Comparison of ENCODE assay signal across 24 cellular contexts in genomic region chr6:130890531-130890950, GRCh38.
A peak's percentile ranks its signal among the peaks of the same experiment; 100 is the strongest.
DNase-seq lines count a peak whose midpoint lies in the region; ATAC-seq and TF ChIP-seq lines count a peak whose summit lies in the region.
"Had no signal": no experiment of that assay in that cellular context is flagged by ENCODE, and none has a peak within 500 bp of the region (broad histone marks: within the 10 kb centered on the region; RNA-seq: fewer than 3 reads in every experiment).

No MANE protein-coding gene starts in this region.

- no peaks in the 10 kb centered on the region for H3K9me3 Mint-ChIP-seq in stimulated activated naive B cell treated with anti-CD40 and anti-IgM and Interleukin-4, amounts not matched to agents 10 μg/mL and 1 μg/mL and 100 μg/mL, for 72 hours
- H3K9me3 Mint-ChIP-seq: activated naive CD4-positive, alpha-beta T cell treated with anti-CD3 and anti-CD28 coated beads, Interleukin-2, amount 50 U/mL, for 72 hours; activated T-cell treated with anti-CD3 and anti-CD28 coated beads, Interleukin-2, amount 50 U/mL, for 72 hours had no signal

- peaks cover 29 to 32% of the 10 kb centered on the region in 2 donors for H3K36me3 Mint-ChIP-seq in stimulated activated naive B cell treated with anti-CD40 and anti-IgM and Interleukin-4, amounts not matched to agents 10 μg/mL and 1 μg/mL and 100 μg/mL, for 72 hours
- H3K36me3 Mint-ChIP-seq: activated naive CD4-positive, alpha-beta T cell treated with anti-CD3 and anti-CD28 coated beads, Interleukin-2, amount 50 U/mL, for 72 hours had no signal

- H3K4me1 Mint-ChIP-seq in stimulated activated naive B cell treated with anti-CD40 and anti-IgM and Interleukin-4, amounts not matched to agents 10 μg/mL and 1 μg/mL and 100 μg/mL, for 72 hours = peaks cover 17 to 27% of the 10 kb centered on the region in 2 donors

- peak; percentile 47 for DNase-seq in GM03348 (ENCODE audit: low spot score)
- DNase-seq in astrocyte of the spinal cord (ENCODE audit: low read depth, low spot score) = peak; percentile 64
- DNase-seq in hepatic stellate cell (ENCODE audit: low spot score) = peak; percentile 28
- no peak for DNase-seq in stimulated activated naive B cell treated with anti-CD40 and anti-IgM and Interleukin-4, amounts not matched to agents 10 μg/mL and 1 μg/mL and 100 μg/mL, for 72 hours
- no peak for DNase-seq in posterior vena cava (ENCODE audit: low spot score)
- DNase-seq in SIG-M5 treated with dmso at 0.1 percent for 504 hours (lab: John Stamatoyannopoulos, UW; ENCODE audit: unreplicated experiment) = no peak
- DNase-seq: activated CD8-positive, alpha-beta memory T cell treated with anti-CD3 and anti-CD28 coated beads for 24 hours; activated T-cell treated with anti-CD3 and anti-CD28 coated beads, Interleukin-2, amount 50 U/mL, for 72 hours; brain microvascular endothelial cell; left ventricle myocardium superior; mucosa of descending colon; NCI-H2029; NCI-H345; Peyer's patch; SK-N-SH; stimulated activated naive CD4-positive, alpha-beta T cell treated with Interleukin-2 at 50 U/mL for 16 hours; T-helper 9 cell; thyroid gland had no signal

- H3K27me3 Mint-ChIP-seq in stimulated activated naive B cell treated with anti-CD40 and anti-IgM and Interleukin-4, amounts not matched to agents 10 μg/mL and 1 μg/mL and 100 μg/mL, for 72 hours = no peaks in the 10 kb centered on the region

- in situ Hi-C loops in astrocyte of the spinal cord (cut with HindIII; ENCODE audit: low sequenced_read_pairs) = no loop called here

- H3K4me3 Mint-ChIP-seq in stimulated activated naive B cell treated with anti-CD40 and anti-IgM and Interleukin-4, amounts not matched to agents 10 μg/mL and 1 μg/mL and 100 μg/mL, for 72 hours = no peak overlapping the region
- H3K4me3 Mint-ChIP-seq: activated T-cell treated with anti-CD3 and anti-CD28 coated beads, Interleukin-2, amount 50 U/mL, for 72 hours had no signal

- no peak for TF ChIP-seq CTCF in astrocyte of the spinal cord (IDR thresholded peaks at IDR 0.05; ENCODE audit: low read depth, low read length)

- peak; percentile 73 to 74 for ATAC-seq in stimulated activated naive B cell treated with anti-CD40 and anti-IgM and Interleukin-4, amounts not matched to agents 10 μg/mL and 1 μg/mL and 100 μg/mL, for 72 hours (replicated peaks)
- ATAC-seq in GM18868 (IDR thresholded peaks at IDR 0.05; ENCODE audit: unreplicated experiment) = no peak
- ATAC-seq: activated CD4-positive, CD25-positive, alpha-beta regulatory T cell treated with anti-CD3 and anti-CD28 coated beads, Interleukin-2, amount 50 U/mL, for 24 hours; activated naive CD4-positive, alpha-beta T cell treated with anti-CD3 and anti-CD28 coated beads, Interleukin-2, amount 50 U/mL, for 72 hours; activated T-cell treated with anti-CD3 and anti-CD28 coated beads, Interleukin-2, amount 50 U/mL, for 72 hours; left ventricle myocardium superior; mucosa of descending colon had no signal

- H3K27ac Mint-ChIP-seq in stimulated activated naive B cell treated with anti-CD40 and anti-IgM and Interleukin-4, amounts not matched to agents 10 μg/mL and 1 μg/mL and 100 μg/mL, for 72 hours = no peak overlapping the region
- H3K27ac Mint-ChIP-seq: activated naive CD4-positive, alpha-beta T cell treated with anti-CD3 and anti-CD28 coated beads, Interleukin-2, amount 50 U/mL, for 72 hours had no signal

- no peak overlapping the region for H3K4me3 ChIP-seq in astrocyte of the spinal cord (ENCODE audit: low read depth, low read length)
- H3K4me3 ChIP-seq: BLaER1, HAP-1, mucosa of descending colon, Peyer's patch, right atrium auricular region, thyroid gland had no signal

- intact Hi-C loops in posterior vena cava (cut with DNase I) = loop anchor here in 1 of 2 donors (10.0 kb wide), 1 partner anchor 164 kb away; no protein-coding TSS in a partner anchor

Comparison
In these comparisons a context has a peak if more than half of its experiments do, and no peak if none do; other contexts are left out.
1. DNase-seq: peak in GM03348 (single experiment), astrocyte of the spinal cord (single experiment) and hepatic stellate cell (single experiment); none in stimulated activated naive B cell treated with anti-CD40 and anti-IgM and Interleukin-4, amounts not matched to agents 10 μg/mL and 1 μg/mL and 100 μg/mL, for 72 hours (single experiment), posterior vena cava (single experiment) and SIG-M5 treated with dmso at 0.1 percent for 504 hours (single experiment).